ENCODE assay signal across 25 cellular contexts in the genomic region with DNA sequence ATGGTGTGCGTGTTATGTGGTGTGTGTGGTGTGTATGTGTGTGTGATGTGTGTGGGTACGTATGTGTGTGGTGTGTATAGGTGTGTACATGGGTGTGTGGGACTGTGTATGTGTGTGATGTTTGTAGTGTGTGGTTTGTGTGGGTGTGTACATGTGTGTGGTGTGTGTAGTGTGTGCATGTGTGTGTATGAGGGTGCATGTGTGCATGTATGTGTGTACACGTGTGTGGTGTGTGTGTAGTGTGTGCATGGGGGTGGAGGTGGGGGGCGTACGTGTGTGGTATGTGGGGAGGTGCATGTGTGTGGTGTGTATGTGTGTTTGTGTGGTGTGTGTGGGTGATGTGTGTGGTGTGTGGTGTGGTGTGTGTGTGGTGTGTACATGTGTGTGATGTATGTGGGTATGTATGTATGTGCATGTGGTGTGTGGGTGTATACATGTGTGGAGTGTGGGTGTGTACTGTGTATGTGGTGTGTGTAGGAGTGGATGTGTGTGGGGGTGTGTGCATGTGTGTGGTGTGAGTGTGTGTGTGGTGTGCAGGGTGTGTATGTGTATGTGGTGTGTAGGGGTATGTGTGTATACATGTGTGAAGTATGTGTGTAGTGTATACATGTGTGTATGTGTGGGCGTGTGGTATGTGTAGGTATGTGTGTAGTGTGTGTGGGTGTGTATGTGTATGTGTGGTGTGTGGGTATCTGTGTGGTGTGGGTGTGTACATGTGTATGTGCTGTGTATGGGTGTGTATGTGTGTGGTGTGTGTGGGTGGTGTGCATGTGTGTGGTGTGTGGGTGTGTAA.
"Had no signal": no experiment of that assay in that cellular context is flagged by ENCODE, and none has a peak within 500 bp of the region (broad histone marks: within the 10 kb centered on the region; RNA-seq: fewer than 3 reads in every experiment).

No MANE protein-coding gene starts in this region.

- H3K27me3 Mint-ChIP-seq: activated CD4-positive, alpha-beta memory T cell treated with anti-CD3 and anti-CD28 coated beads for 36 hours; activated naive CD8-positive, alpha-beta T cell treated with anti-CD3 and anti-CD28 coated beads, Interleukin-2, amount 10 ng/mL, durations not matched to agents 7 days and 5 days; dendritic cell treated with granulocyte-macrophage colony-stimulating factor and Interleukin-4, amounts not matched to agents 40 ng/mL and 50 ng/mL, for 4 days had no signal

- H3K4me1 ChIP-seq: spleen, tibial artery had no signal

- H3K9me3 Mint-ChIP-seq: activated CD4-positive, alpha-beta memory T cell treated with anti-CD3 and anti-CD28 coated beads for 36 hours; activated naive CD4-positive, alpha-beta T cell treated with anti-CD3 and anti-CD28 coated beads for 36 hours; activated naive CD8-positive, alpha-beta T cell treated with anti-CD3 and anti-CD28 coated beads, Interleukin-2, amount 10 ng/mL, durations not matched to agents 7 days and 5 days; dendritic cell treated with granulocyte-macrophage colony-stimulating factor and Interleukin-4, amounts not matched to agents 40 ng/mL and 50 ng/mL, for 4 days; endodermal cell; immature natural killer cell; natural killer cell; T-helper 1 cell treated with Interleukin-12 subunit alpha and Interleukin-12 subunit beta and Interleukin-4 antibody, amounts not matched to agents 30 μg/mL and 1 μg/mL, for 36 hours had no signal

- H3K4me1 Mint-ChIP-seq: activated naive CD8-positive, alpha-beta T cell treated with anti-CD3 and anti-CD28 coated beads, Interleukin-2, amount 10 ng/mL, durations not matched to agents 7 days and 5 days; immature natural killer cell had no signal

- H3K9me3 ChIP-seq: spleen, suprapubic skin, tibial artery had no signal

- H3K27me3 ChIP-seq: suprapubic skin had no signal

- H3K4me3 ChIP-seq: spleen, suprapubic skin, tibial artery had no signal

- FAIRE-seq: kidney, TTC549 had no signal

- H3K4me3 Mint-ChIP-seq: activated CD4-positive, alpha-beta memory T cell treated with anti-CD3 and anti-CD28 coated beads for 36 hours; activated naive CD4-positive, alpha-beta T cell treated with anti-CD3 and anti-CD28 coated beads for 36 hours; activated naive CD8-positive, alpha-beta T cell treated with anti-CD3 and anti-CD28 coated beads, Interleukin-2, amount 10 ng/mL, durations not matched to agents 7 days and 5 days; dendritic cell treated with granulocyte-macrophage colony-stimulating factor and Interleukin-4, amounts not matched to agents 40 ng/mL and 50 ng/mL, for 4 days; endodermal cell; immature natural killer cell; natural killer cell; T-helper 1 cell treated with Interleukin-12 subunit alpha and Interleukin-12 subunit beta and Interleukin-4 antibody, amounts not matched to agents 30 μg/mL and 1 μg/mL, for 36 hours had no signal

- ATAC-seq: left colon, right cardiac atrium had no signal

- H3K36me3 ChIP-seq: spleen, suprapubic skin, tibial artery had no signal

- H3K27ac ChIP-seq: spleen, suprapubic skin, tibial artery, VCaP had no signal

- H3K27ac Mint-ChIP-seq: activated CD4-positive, alpha-beta memory T cell treated with anti-CD3 and anti-CD28 coated beads for 36 hours; activated naive CD4-positive, alpha-beta T cell treated with anti-CD3 and anti-CD28 coated beads for 36 hours; activated naive CD8-positive, alpha-beta T cell treated with anti-CD3 and anti-CD28 coated beads, Interleukin-2, amount 10 ng/mL, durations not matched to agents 7 days and 5 days; dendritic cell treated with granulocyte-macrophage colony-stimulating factor and Interleukin-4, amounts not matched to agents 40 ng/mL and 50 ng/mL, for 4 days; endodermal cell; immature natural killer cell; natural killer cell; T-helper 1 cell treated with Interleukin-12 subunit alpha and Interleukin-12 subunit beta and Interleukin-4 antibody, amounts not matched to agents 30 μg/mL and 1 μg/mL, for 36 hours had no signal

- H3K36me3 Mint-ChIP-seq: activated CD4-positive, alpha-beta memory T cell treated with anti-CD3 and anti-CD28 coated beads for 36 hours; activated naive CD8-positive, alpha-beta T cell treated with anti-CD3 and anti-CD28 coated beads, Interleukin-2, amount 10 ng/mL, durations not matched to agents 7 days and 5 days; immature natural killer cell; natural killer cell had no signal

- DNase-seq: activated CD4-positive, alpha-beta memory T cell treated with anti-CD3 and anti-CD28 coated beads for 36 hours; activated CD4-positive, alpha-beta T cell treated with anti-CD3 and anti-CD28 coated beads for 48 hours; activated naive CD4-positive, alpha-beta T cell treated with anti-CD3 and anti-CD28 coated beads for 36 hours; activated naive CD8-positive, alpha-beta T cell treated with anti-CD3 and anti-CD28 coated beads, Interleukin-2, amount 10 ng/mL, durations not matched to agents 7 days and 5 days; activated T-cell treated with anti-CD3 and anti-CD28 coated beads, Interleukin-2, amount 50 U/mL, for 48 hours; central memory CD4-positive, alpha-beta T cell; endodermal cell; foreskin fibroblast; head of caudate nucleus; hippocampal formation; immature natural killer cell; kidney; mammary epithelial cell; natural killer cell; right cardiac atrium; spleen; stimulated activated naive CD4-positive, alpha-beta T cell; T-helper 9 cell; tibial artery had no signal
